15 cellular contexts compared by ENCODE assay signal in the genomic region with DNA sequence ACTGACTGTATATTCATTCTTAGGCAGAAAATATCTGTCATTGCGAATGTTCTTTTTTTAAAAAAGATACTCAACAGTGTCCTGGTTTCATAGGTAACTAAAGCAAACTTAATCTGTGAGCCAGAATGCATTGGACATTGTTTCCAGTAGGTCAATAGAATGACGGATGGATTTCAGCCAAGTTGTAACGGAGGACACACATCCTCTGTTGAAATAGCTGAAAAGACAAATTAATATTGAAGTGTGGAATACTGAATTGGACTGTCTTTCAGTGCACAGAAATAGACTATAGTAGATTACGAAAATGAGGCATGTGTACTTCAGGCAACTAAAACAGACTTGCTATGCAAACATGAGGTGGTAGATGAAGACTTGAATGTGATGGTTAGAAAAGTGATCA.
DNase-seq lines count a peak whose midpoint lies in the region; ATAC-seq and TF ChIP-seq lines count a peak whose summit lies in the region.
"Had no signal": no experiment of that assay in that cellular context is flagged by ENCODE, and none has a peak within 500 bp of the region (broad histone marks: within the 10 kb centered on the region; RNA-seq: fewer than 3 reads in every experiment).

No MANE protein-coding gene starts in this region.

- TF ChIP-seq EP300 in SK-N-SH (IDR thresholded peaks at IDR 0.05; ENCODE audit: borderline replicate concordance in 1 of 2, low read depth in 1 of 2, low read length in 1 of 2) = no peak

- H3K4me1 ChIP-seq in right atrium auricular region (no peaks in the 10 kb centered on the region), uterus (no peaks in the 10 kb centered on the region), SK-N-SH (ENCODE audit: control insufficient read depth in 1 of 2, insufficient read depth in 2 of 2, low read depth in 1 of 2, low read length in 1 of 2) (no peaks in the 10 kb centered on the region)
- H3K4me1 ChIP-seq: BLaER1 treated with 17β-estradiol and CSF1 and Interleukin-3, amounts not matched to agents 10 nM and 100 nM; HAP-1 had no signal

- no peak for TF ChIP-seq POLR2A in uterus (IDR thresholded peaks at IDR 0.05)

- no peaks in the 10 kb centered on the region for H3K9me2 ChIP-seq in SK-N-SH

- H3K27ac ChIP-seq in right atrium auricular region (no peak overlapping the region), uterus (no peak overlapping the region), SK-N-SH (ENCODE audit: low read depth in 2 of 2, low read length in 1 of 2) (no peak overlapping the region)
- H3K27ac ChIP-seq: BLaER1 treated with 17β-estradiol and CSF1 and Interleukin-3, amounts not matched to agents 10 nM and 100 nM; GM23248 had no signal

- no peak overlapping the region for H2AFZ ChIP-seq in SK-N-SH (ENCODE audit: low read depth)
- H2AFZ ChIP-seq: GM23248 had no signal

- H3K9ac ChIP-seq in SK-N-SH = no peak overlapping the region
- H3K9ac ChIP-seq: BLaER1 treated with 17β-estradiol and CSF1 and Interleukin-3, amounts not matched to agents 10 nM and 100 nM; GM23248 had no signal

- 16% methylated on average over 4 of the region's 4 CpGs for WGBS in SK-N-SH (ENCODE audit: low lambda C conversion rate)

- no peak overlapping the region for H3K4me2 ChIP-seq in SK-N-SH
- H3K4me2 ChIP-seq: BLaER1 treated with 17β-estradiol and CSF1 and Interleukin-3, amounts not matched to agents 10 nM and 100 nM had no signal

- H4K20me1 ChIP-seq in SK-N-SH (ENCODE audit: insufficient read depth) = no peaks in the 10 kb centered on the region
- H4K20me1 ChIP-seq: BLaER1 treated with 17β-estradiol and CSF1 and Interleukin-3, amounts not matched to agents 10 nM and 100 nM had no signal

- peak; percentile 3 for DNase-seq in NCI-H2029 treated with DMSO at 0.1 percent for 48 hours (lab: John Stamatoyannopoulos, UW)
- no peak for DNase-seq in NCI-H2029 (lab: John Stamatoyannopoulos, UW)
- peak; percentile 1 for DNase-seq in NCI-H2081 treated with DMSO at 0.1 percent for 48 hours (lab: John Stamatoyannopoulos, UW)
- DNase-seq in left lobe of liver (ENCODE audit: low spot score) = peak; percentile 49
- DNase-seq in right atrium auricular region (ENCODE audit: low spot score) = no peak
- no peak for DNase-seq in uterus
- DNase-seq in stimulated activated naive CD4-positive, alpha-beta T cell (lab: John Stamatoyannopoulos, UW) = no peak
- DNase-seq in SK-N-SH = no peak
- DNase-seq: 8988T; Calu3; CD8-positive, alpha-beta T cell; GM23248; IMR-90 had no signal

- H3K36me3 ChIP-seq in right atrium auricular region (no peaks in the 10 kb centered on the region), uterus (no peaks in the 10 kb centered on the region), SK-N-SH (replicated peaks in 1 of 2; ENCODE audit: control insufficient read depth in 1 of 2, insufficient read depth in 2 of 2, low read length in 1 of 2) (no peaks in the 10 kb centered on the region)
- H3K36me3 ChIP-seq: BLaER1 treated with 17β-estradiol and CSF1 and Interleukin-3, amounts not matched to agents 10 nM and 100 nM; HAP-1 had no signal

- H3K4me3 ChIP-seq in right atrium auricular region (no peak overlapping the region), uterus (no peak overlapping the region), SK-N-SH (ENCODE audit: low read depth in 2 of 2, low read length in 1 of 2) (no peak overlapping the region)
- H3K4me3 ChIP-seq: BLaER1 treated with 17β-estradiol and CSF1 and Interleukin-3, amounts not matched to agents 10 nM and 100 nM; GM23248; HAP-1 had no signal

- H3K27me3 ChIP-seq in right atrium auricular region (no peaks in the 10 kb centered on the region), uterus (no peaks in the 10 kb centered on the region), SK-N-SH (ENCODE audit: insufficient read depth) (no peaks in the 10 kb centered on the region)
- H3K27me3 ChIP-seq: BLaER1 treated with 17β-estradiol and CSF1 and Interleukin-3, amounts not matched to agents 10 nM and 100 nM had no signal

- ATAC-seq in left lobe of liver = peak; percentile 90
- ATAC-seq: CD8-positive, alpha-beta T cell had no signal

- no peak for TF ChIP-seq CTCF in right atrium auricular region (IDR thresholded peaks at IDR 0.05)
- TF ChIP-seq CTCF in uterus (IDR thresholded peaks at IDR 0.05) = no peak
- TF ChIP-seq CTCF in SK-N-SH (IDR thresholded peaks at IDR 0.05) = no peak

- no peaks in the 10 kb centered on the region for H3F3A ChIP-seq in SK-N-SH (replicated peaks; ENCODE audit: insufficient read depth)

- intact Hi-C loops in uterus (cut with DNase I; ENCODE audit: low total_unique reads) = no loop called here

- H3K9me3 ChIP-seq in right atrium auricular region (no peaks in the 10 kb centered on the region), uterus (no peaks in the 10 kb centered on the region), SK-N-SH (no peaks in the 10 kb centered on the region)
- H3K9me3 ChIP-seq: BLaER1 treated with 17β-estradiol and CSF1 and Interleukin-3, amounts not matched to agents 10 nM and 100 nM; HAP-1 had no signal

- no peaks in the 10 kb centered on the region for H3K79me2 ChIP-seq in SK-N-SH (ENCODE audit: insufficient read depth)

- TF ChIP-seq RAD21 in SK-N-SH (IDR thresholded peaks at IDR 0.05; ENCODE audit: low read length) = no peak

- CTCF ChIA-PET in SK-N-SH (lab: Yijun Ruan, JAX) = no interaction called here

- POLR2A ChIA-PET in SK-N-SH (lab: Yijun Ruan, JAX) = no interaction called here

TF ChIP-seq in SK-N-SH, 30 proteins besides CTCF, POLR2A, EP300 and RAD21:
- TF ChIP-seq, protein P1, sequence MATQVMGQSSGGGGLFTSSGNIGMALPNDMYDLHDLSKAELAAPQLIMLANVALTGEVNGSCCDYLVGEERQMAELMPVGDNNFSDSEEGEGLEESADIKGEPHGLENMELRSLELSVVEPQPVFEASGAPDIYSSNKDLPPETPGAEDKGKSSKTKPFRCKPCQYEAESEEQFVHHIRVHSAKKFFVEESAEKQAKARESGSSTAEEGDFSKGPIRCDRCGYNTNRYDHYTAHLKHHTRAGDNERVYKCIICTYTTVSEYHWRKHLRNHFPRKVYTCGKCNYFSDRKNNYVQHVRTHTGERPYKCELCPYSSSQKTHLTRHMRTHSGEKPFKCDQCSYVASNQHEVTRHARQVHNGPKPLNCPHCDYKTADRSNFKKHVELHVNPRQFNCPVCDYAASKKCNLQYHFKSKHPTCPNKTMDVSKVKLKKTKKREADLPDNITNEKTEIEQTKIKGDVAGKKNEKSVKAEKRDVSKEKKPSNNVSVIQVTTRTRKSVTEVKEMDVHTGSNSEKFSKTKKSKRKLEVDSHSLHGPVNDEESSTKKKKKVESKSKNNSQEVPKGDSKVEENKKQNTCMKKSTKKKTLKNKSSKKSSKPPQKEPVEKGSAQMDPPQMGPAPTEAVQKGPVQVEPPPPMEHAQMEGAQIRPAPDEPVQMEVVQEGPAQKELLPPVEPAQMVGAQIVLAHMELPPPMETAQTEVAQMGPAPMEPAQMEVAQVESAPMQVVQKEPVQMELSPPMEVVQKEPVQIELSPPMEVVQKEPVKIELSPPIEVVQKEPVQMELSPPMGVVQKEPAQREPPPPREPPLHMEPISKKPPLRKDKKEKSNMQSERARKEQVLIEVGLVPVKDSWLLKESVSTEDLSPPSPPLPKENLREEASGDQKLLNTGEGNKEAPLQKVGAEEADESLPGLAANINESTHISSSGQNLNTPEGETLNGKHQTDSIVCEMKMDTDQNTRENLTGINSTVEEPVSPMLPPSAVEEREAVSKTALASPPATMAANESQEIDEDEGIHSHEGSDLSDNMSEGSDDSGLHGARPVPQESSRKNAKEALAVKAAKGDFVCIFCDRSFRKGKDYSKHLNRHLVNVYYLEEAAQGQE (IDR thresholded peaks at IDR 0.05; ENCODE audit: low read depth, low read length) = no peak
- TF ChIP-seq USF1 (IDR thresholded peaks at IDR 0.05; ENCODE audit: borderline replicate concordance, low read depth) (no peak), TAF1 (IDR thresholded peaks at IDR 0.05; ENCODE audit: borderline replicate concordance, low read depth, low read length) (no peak), NRF1 (IDR thresholded peaks at IDR 0.05; ENCODE audit: low read depth, low read length) (no peak), SMC3 (IDR thresholded peaks at IDR 0.05; ENCODE audit: low read depth, low read length) (no peak), ELF1 (IDR thresholded peaks at IDR 0.05) (no peak), MXI1 (IDR thresholded peaks at IDR 0.05; ENCODE audit: low read depth, low read length) (no peak), EZH2phosphoT487 (IDR thresholded peaks at IDR 0.05; ENCODE audit: borderline replicate concordance, low read depth) (no peak)
- TF ChIP-seq, protein P2, sequence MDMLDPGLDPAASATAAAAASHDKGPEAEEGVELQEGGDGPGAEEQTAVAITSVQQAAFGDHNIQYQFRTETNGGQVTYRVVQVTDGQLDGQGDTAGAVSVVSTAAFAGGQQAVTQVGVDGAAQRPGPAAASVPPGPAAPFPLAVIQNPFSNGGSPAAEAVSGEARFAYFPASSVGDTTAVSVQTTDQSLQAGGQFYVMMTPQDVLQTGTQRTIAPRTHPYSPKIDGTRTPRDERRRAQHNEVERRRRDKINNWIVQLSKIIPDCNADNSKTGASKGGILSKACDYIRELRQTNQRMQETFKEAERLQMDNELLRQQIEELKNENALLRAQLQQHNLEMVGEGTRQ (IDR thresholded peaks at IDR 0.05; ENCODE audit: borderline replicate concordance, low read depth, low read length) = no peak

Comparison
In these comparisons a context has a peak if more than half of its experiments do, and no peak if none do; other contexts are left out.
1. DNase-seq: peak in NCI-H2029 treated with DMSO at 0.1 percent for 48 hours (single experiment), NCI-H2081 treated with DMSO at 0.1 percent for 48 hours (single experiment) and left lobe of liver (single experiment); none in NCI-H2029 (single experiment), right atrium auricular region (single experiment), uterus (0 of 2), stimulated activated naive CD4-positive, alpha-beta T cell (0 of 6) and SK-N-SH (single experiment).